In genomic region chr10:48545462-48546145, GRCh38 we compare ENCODE assay signal across 1 cellular context.
TF ChIP-seq lines count a peak whose summit lies in the region.

No MANE protein-coding gene starts in this region.

TF ChIP-seq in H1, 55 proteins besides CTCF, POLR2A, EP300 and RAD21:
- no peak for TF ChIP-seq KDM1A (IDR thresholded peaks at IDR 0.05; ENCODE audit: borderline replicate concordance, low read length)
- no peak for TF ChIP-seq USF2 (IDR thresholded peaks at IDR 0.05; ENCODE audit: low read length)
